17 cellular contexts compared by ENCODE assay signal in genomic region chr22:44686873-44687600, GRCh38. TPM values are rescaled to one million over a fixed set of nuclear protein-coding genes. Genes with fewer than 3 reads are reported as not detected.
A peak's percentile ranks its signal among the peaks of the same experiment; 100 is the strongest.
DNase-seq lines count a peak whose midpoint lies in the region; ATAC-seq and TF ChIP-seq lines count a peak whose summit lies in the region.
"Had no signal": no experiment of that assay in that cellular context is flagged by ENCODE, and none has a peak within 500 bp of the region (broad histone marks: within the 10 kb centered on the region; RNA-seq: fewer than 3 reads in every experiment).

No MANE protein-coding gene starts in this region.

- H3K36me3 ChIP-seq in body of pancreas (replicated peaks in 1 of 2; ENCODE audit: insufficient read depth in 1 of 2, low read depth in 2 of 2), result no peaks in the 10 kb centered on the region
- H3K36me3 ChIP-seq: tibial artery had no signal

- TF ChIP-seq CTCF in natural killer cell (IDR thresholded peaks at IDR 0.05), result no peak
- TF ChIP-seq CTCF in fibroblast of pulmonary artery (IDR thresholded peaks at IDR 0.05; ENCODE audit: low read length, missing control alignments), result no peak
- TF ChIP-seq CTCF in body of pancreas (IDR thresholded peaks at IDR 0.05), result no peak

- 36 to 37% methylated on average over 10 of the region's 10 CpGs for WGBS in body of pancreas, 2 donors

- peaks cover 29 to 46% of the 10 kb centered on the region in 2 donors for H3K4me1 Mint-ChIP-seq in natural killer cell treated with Interleukin-12 subunit alpha and Interleukin-12 subunit beta and Interleukin-15 and Interleukin-18, amount 100 ng/mL, for 72 hours (ENCODE audit: low read depth in 2 of 2)
- peaks cover 34 to 63% of the 10 kb centered on the region in 2 donors for H3K4me1 Mint-ChIP-seq in natural killer cell
- H3K4me1 Mint-ChIP-seq in activated T-helper 2 cell treated with anti-CD3 and anti-CD28 coated beads, Interferon-gamma antibody, Interleukin-2, Interleukin-4, amounts not matched to agents 10 μg/mL and 5 μg/mL and 100 μg/mL, durations not matched to agents 14 hours and 24 hours and 36 hours (ENCODE audit: low read depth), result peaks cover 37% of the 10 kb centered on the region

- ATAC-seq in natural killer cell treated with Interleukin-12 subunit alpha and Interleukin-12 subunit beta and Interleukin-15 and Interleukin-18, amount 100 ng/mL, for 72 hours, result no peak
- ATAC-seq in natural killer cell, result no peak
- no peak for ATAC-seq in body of pancreas
- ATAC-seq: activated CD8-positive, alpha-beta memory T cell treated with anti-CD3 and anti-CD28 coated beads, Interleukin-2, amount 10 ng/mL, durations not matched to agents 7 days and 5 days; left ventricle myocardium superior had no signal

- in situ Hi-C loops in ACHN (cut with HindIII; ENCODE audit: low pct_ligation_motif_present, low pct_unique_long_range_greater_than_20kb, low sequenced_read_pairs), result no loop called here

- TF ChIP-seq POLR2A in body of pancreas (IDR thresholded peaks at IDR 0.05), result no peak

- H3K27me3 Mint-ChIP-seq in natural killer cell treated with Interleukin-12 subunit alpha and Interleukin-12 subunit beta and Interleukin-15 and Interleukin-18, amount 100 ng/mL, for 72 hours, result no peaks in the 10 kb centered on the region
- no peaks in the 10 kb centered on the region for H3K27me3 Mint-ChIP-seq in natural killer cell (ENCODE audit: low read depth in 2 of 2)
- no peaks in the 10 kb centered on the region for H3K27me3 Mint-ChIP-seq in activated T-helper 2 cell treated with anti-CD3 and anti-CD28 coated beads, Interferon-gamma antibody, Interleukin-2, Interleukin-4, amounts not matched to agents 10 μg/mL and 5 μg/mL and 100 μg/mL, durations not matched to agents 14 hours and 24 hours and 36 hours (ENCODE audit: low read depth)
- H3K27me3 Mint-ChIP-seq: activated CD8-positive, alpha-beta memory T cell treated with anti-CD3 and anti-CD28 coated beads, Interleukin-2, amount 10 ng/mL, durations not matched to agents 7 days and 5 days; activated naive CD8-positive, alpha-beta T cell treated with anti-CD3 and anti-CD28 coated beads for 36 hours had no signal

- H3K27me3 ChIP-seq in body of pancreas, result no peaks in the 10 kb centered on the region

- H3K27ac Mint-ChIP-seq in natural killer cell treated with Interleukin-12 subunit alpha and Interleukin-12 subunit beta and Interleukin-15 and Interleukin-18, amount 100 ng/mL, for 72 hours, result no peak overlapping the region
- peak overlapping the region in 1 of 2 donors; percentile 36 for H3K27ac Mint-ChIP-seq in natural killer cell
- peak overlapping the region; percentile 65 for H3K27ac Mint-ChIP-seq in activated T-helper 2 cell treated with anti-CD3 and anti-CD28 coated beads, Interferon-gamma antibody, Interleukin-2, Interleukin-4, amounts not matched to agents 10 μg/mL and 5 μg/mL and 100 μg/mL, durations not matched to agents 14 hours and 24 hours and 36 hours
- H3K27ac Mint-ChIP-seq: activated CD8-positive, alpha-beta memory T cell treated with anti-CD3 and anti-CD28 coated beads, Interleukin-2, amount 10 ng/mL, durations not matched to agents 7 days and 5 days; activated naive CD8-positive, alpha-beta T cell treated with anti-CD3 and anti-CD28 coated beads for 36 hours had no signal

- peak overlapping the region; percentile 3 for H3K4me3 Mint-ChIP-seq in natural killer cell treated with Interleukin-12 subunit alpha and Interleukin-12 subunit beta and Interleukin-15 and Interleukin-18, amount 100 ng/mL, for 72 hours
- no peak overlapping the region for H3K4me3 Mint-ChIP-seq in natural killer cell
- H3K4me3 Mint-ChIP-seq in activated T-helper 2 cell treated with anti-CD3 and anti-CD28 coated beads, Interferon-gamma antibody, Interleukin-2, Interleukin-4, amounts not matched to agents 10 μg/mL and 5 μg/mL and 100 μg/mL, durations not matched to agents 14 hours and 24 hours and 36 hours (ENCODE audit: low read depth), result no peak overlapping the region
- H3K4me3 Mint-ChIP-seq: activated CD8-positive, alpha-beta memory T cell treated with anti-CD3 and anti-CD28 coated beads, Interleukin-2, amount 10 ng/mL, durations not matched to agents 7 days and 5 days; activated naive CD8-positive, alpha-beta T cell treated with anti-CD3 and anti-CD28 coated beads for 36 hours; nephron had no signal

- H3K27ac ChIP-seq in body of pancreas, result no peak overlapping the region
- H3K27ac ChIP-seq: tibial artery had no signal

- no peak overlapping the region for H3K4me3 ChIP-seq in fibroblast of pulmonary artery (replicated peaks; ENCODE audit: low read depth, low read length)
- H3K4me3 ChIP-seq in body of pancreas, result no peak overlapping the region
- H3K4me3 ChIP-seq: tibial artery had no signal

- no peaks in the 10 kb centered on the region for H3K9me3 Mint-ChIP-seq in natural killer cell treated with Interleukin-12 subunit alpha and Interleukin-12 subunit beta and Interleukin-15 and Interleukin-18, amount 100 ng/mL, for 72 hours
- H3K9me3 Mint-ChIP-seq in natural killer cell, result no peaks in the 10 kb centered on the region
- no peaks in the 10 kb centered on the region for H3K9me3 Mint-ChIP-seq in activated T-helper 2 cell treated with anti-CD3 and anti-CD28 coated beads, Interferon-gamma antibody, Interleukin-2, Interleukin-4, amounts not matched to agents 10 μg/mL and 5 μg/mL and 100 μg/mL, durations not matched to agents 14 hours and 24 hours and 36 hours
- H3K9me3 Mint-ChIP-seq: activated naive CD8-positive, alpha-beta T cell treated with anti-CD3 and anti-CD28 coated beads for 36 hours; nephron had no signal

- peaks cover 10% of the 10 kb centered on the region for H3K4me1 ChIP-seq in body of pancreas

- DNase-seq in natural killer cell treated with Interleukin-12 subunit alpha and Interleukin-12 subunit beta and Interleukin-15 and Interleukin-18, amount 100 ng/mL, for 72 hours (ENCODE audit: low spot score), result no peak
- no peak for DNase-seq in natural killer cell
- no peak for DNase-seq in activated T-helper 2 cell treated with anti-CD3 and anti-CD28 coated beads, Interferon-gamma antibody, Interleukin-2, Interleukin-4, amounts not matched to agents 10 μg/mL and 5 μg/mL and 100 μg/mL, durations not matched to agents 14 hours and 24 hours and 36 hours (ENCODE audit: low spot score)
- peak; percentile 62 for DNase-seq in fibroblast of pulmonary artery (ENCODE audit: low read depth)
- DNase-seq in ACHN, result no peak
- no peak for DNase-seq in NCI-H524 (lab: John Stamatoyannopoulos, UW)
- DNase-seq in COR-L47 (lab: John Stamatoyannopoulos, UW), result no peak
- no peak for DNase-seq in body of pancreas
- DNase-seq: activated CD8-positive, alpha-beta memory T cell treated with anti-CD3 and anti-CD28 coated beads, Interleukin-2, amount 10 ng/mL, durations not matched to agents 7 days and 5 days; activated naive CD8-positive, alpha-beta T cell treated with anti-CD3 and anti-CD28 coated beads for 36 hours; DMS153; left ventricle myocardium superior; MM.1S; NCI-H1930; NCI-H510A treated with DMSO at 0.1 percent for 48 hours; tibial artery had no signal

- intact Hi-C loops in natural killer cell (cut with micrococcal nuclease) (loop anchor here (10.0 kb wide), 1 partner anchor 692 kb away; no protein-coding TSS in a partner anchor), body of pancreas (cut with DNase I) (no loop called here)
- intact Hi-C loops in activated T-helper 2 cell treated with anti-CD3 and anti-CD28 coated beads, Interferon-gamma antibody, Interleukin-2, Interleukin-4, amounts not matched to agents 10 μg/mL and 5 μg/mL and 100 μg/mL, durations not matched to agents 14 hours and 24 hours and 36 hours (cut with micrococcal nuclease), result no loop called here

- no peaks in the 10 kb centered on the region for H3K9me3 ChIP-seq in body of pancreas
- H3K9me3 ChIP-seq: tibial artery had no signal

- no peaks in the 10 kb centered on the region for H3K36me3 Mint-ChIP-seq in natural killer cell treated with Interleukin-12 subunit alpha and Interleukin-12 subunit beta and Interleukin-15 and Interleukin-18, amount 100 ng/mL, for 72 hours
- no peaks in the 10 kb centered on the region for H3K36me3 Mint-ChIP-seq in natural killer cell
- H3K36me3 Mint-ChIP-seq in activated T-helper 2 cell treated with anti-CD3 and anti-CD28 coated beads, Interferon-gamma antibody, Interleukin-2, Interleukin-4, amounts not matched to agents 10 μg/mL and 5 μg/mL and 100 μg/mL, durations not matched to agents 14 hours and 24 hours and 36 hours (ENCODE audit: low read depth), result peaks cover 3% of the 10 kb centered on the region
- H3K36me3 Mint-ChIP-seq: activated naive CD8-positive, alpha-beta T cell treated with anti-CD3 and anti-CD28 coated beads for 36 hours had no signal

RNA-seq across cellular contexts. Expression of gene PRR5, which starts 15.0 kb away (rescaled TPM):
- 10 to 100 TPM; 15.7 to 29.2 TPM for total RNA-seq in natural killer cell treated with Interleukin-12 subunit alpha and Interleukin-12 subunit beta and Interleukin-15 and Interleukin-18, amount 100 ng/mL, for 72 hours
- total RNA-seq in natural killer cell (100 to 1,000 TPM in 1 of 3 donors, 10 to 100 TPM in 2; 92.6 to 133 (median 93.4) TPM), body of pancreas (10 to 100 TPM; 12.5 to 20.4 TPM)
- total RNA-seq in activated T-helper 2 cell treated with anti-CD3 and anti-CD28 coated beads, Interferon-gamma antibody, Interleukin-2, Interleukin-4, amounts not matched to agents 10 μg/mL and 5 μg/mL and 100 μg/mL, durations not matched to agents 14 hours and 24 hours and 36 hours, result 19.8 TPM in 2 replicates
